In the genomic region with DNA sequence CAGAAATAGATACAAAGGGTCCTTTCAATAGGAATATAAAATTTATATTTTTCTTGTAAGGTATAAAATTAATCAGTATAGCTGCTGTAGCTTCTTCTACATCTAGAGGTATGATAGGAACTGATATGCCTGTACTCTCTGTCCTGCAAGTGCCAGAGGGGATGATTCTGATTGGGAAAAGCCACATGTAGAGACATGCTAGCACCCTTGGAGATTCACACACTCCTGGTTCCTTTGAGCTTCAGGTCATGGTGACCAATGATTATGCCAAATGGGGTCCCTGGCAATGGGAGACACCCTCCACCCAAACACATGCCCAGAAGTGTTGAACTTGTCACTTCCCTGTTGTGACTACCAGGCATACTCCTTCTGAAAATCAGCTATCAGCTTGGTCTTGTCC, we compare ENCODE assay signal across 33 cellular contexts. TPM values are rescaled to one million over a fixed set of nuclear protein-coding genes. Genes with fewer than 3 reads are reported as not detected.
"Had no signal": no experiment of that assay in that cellular context is flagged by ENCODE, and none has a peak within 500 bp of the region (broad histone marks: within the 10 kb centered on the region; RNA-seq: fewer than 3 reads in every experiment).

No MANE protein-coding gene starts in this region.

- ATAC-seq: activated CD4-positive, alpha-beta T cell treated with anti-CD3 and anti-CD28 coated beads for 36 hours; activated CD8-positive, alpha-beta memory T cell treated with anti-CD3 and anti-CD28 coated beads, Interleukin-2, amount 10 ng/mL, durations not matched to agents 7 days and 5 days; activated CD8-positive, alpha-beta T cell treated with anti-CD3 and anti-CD28 coated beads, Interleukin-2, amount 10 ng/mL, durations not matched to agents 7 days and 5 days; activated naive CD4-positive, alpha-beta T cell treated with anti-CD3 and anti-CD28 coated beads, Interleukin-2, amount 50 U/mL, for 72 hours; foreskin keratinocyte; T-cell had no signal

- H3K4me3 ChIP-seq: ascending aorta, breast epithelium, coronary artery, dorsolateral prefrontal cortex, esophagus muscularis mucosa, gastroesophageal sphincter had no signal

- H3K36me3 ChIP-seq: ascending aorta, breast epithelium, esophagus muscularis mucosa, gastroesophageal sphincter had no signal

- H3K4me1 ChIP-seq: ascending aorta, breast epithelium had no signal

- H3K9me3 ChIP-seq: ascending aorta, breast epithelium had no signal

- H3K27me3 ChIP-seq: ascending aorta, breast epithelium, esophagus muscularis mucosa, foreskin keratinocyte had no signal

- DNase-seq: activated CD4-positive, alpha-beta memory T cell treated with anti-CD3 and anti-CD28 coated beads for 36 hours; activated CD4-positive, alpha-beta T cell treated with anti-CD3 and anti-CD28 coated beads for 36 hours; activated CD4-positive, alpha-beta T cell treated with anti-CD3 and anti-CD28 coated beads, Interleukin-2, amount 10 ng/mL, durations not matched to agents 24 days and 14 days; activated CD4-positive, CD25-positive, alpha-beta regulatory T cell; activated CD4-positive, CD25-positive, alpha-beta regulatory T cell treated with anti-CD3 and anti-CD28 coated beads, Interleukin-2, amount 50 U/mL, for 72 hours; activated CD8-positive, alpha-beta memory T cell treated with anti-CD3 and anti-CD28 coated beads, Interleukin-2, amount 10 ng/mL, durations not matched to agents 7 days and 5 days; activated CD8-positive, alpha-beta memory T cell treated with anti-CD3 and anti-CD28 coated beads, Interleukin-2, amount 50 U/mL, for 4 hours; activated CD8-positive, alpha-beta T cell treated with anti-CD3 and anti-CD28 coated beads, Interleukin-2, amount 10 ng/mL, durations not matched to agents 7 days and 5 days; activated effector memory CD4-positive, alpha-beta T cell treated with anti-CD3 and anti-CD28 coated beads, Interleukin-2, amount 50 U/mL, for 16 hours; activated naive CD4-positive, alpha-beta T cell treated with anti-CD3 and anti-CD28 coated beads, Interleukin-2, amount 10 ng/mL, durations not matched to agents 7 days and 5 days; activated naive CD8-positive, alpha-beta T cell treated with anti-CD3 and anti-CD28 coated beads, Interleukin-2, amount 10 ng/mL, durations not matched to agents 7 days and 5 days; activated T-cell treated with anti-CD3 and anti-CD28 coated beads, Interleukin-2, amount 50 U/mL, for 1 hour; activated T-cell treated with anti-CD3 and anti-CD28 coated beads, Interleukin-2, amount 50 U/mL, for 48 hours; dorsolateral prefrontal cortex; effector memory CD4-positive, alpha-beta T cell; endodermal cell; erythroblast; SW 1271; T-cell; T1000 had no signal

- H3K27ac ChIP-seq: ascending aorta, breast epithelium, coronary artery, dorsolateral prefrontal cortex, foreskin keratinocyte had no signal

RNA-seq across cellular contexts. Expression of a gene that starts 14.7 kb away (rescaled TPM):
- total RNA-seq: activated CD4-positive, alpha-beta memory T cell treated with anti-CD3 and anti-CD28 coated beads for 36 hours; activated CD4-positive, alpha-beta T cell treated with anti-CD3 and anti-CD28 coated beads for 36 hours; activated CD4-positive, alpha-beta T cell treated with anti-CD3 and anti-CD28 coated beads, Interleukin-2, amount 10 ng/mL, durations not matched to agents 24 days and 14 days; activated CD8-positive, alpha-beta memory T cell treated with anti-CD3 and anti-CD28 coated beads for 36 hours; activated CD8-positive, alpha-beta memory T cell treated with anti-CD3 and anti-CD28 coated beads, Interleukin-2, amount 10 ng/mL, durations not matched to agents 7 days and 5 days; activated CD8-positive, alpha-beta T cell treated with anti-CD3 and anti-CD28 coated beads, Interleukin-2, amount 10 ng/mL, durations not matched to agents 7 days and 5 days; activated naive CD4-positive, alpha-beta T cell treated with anti-CD3 and anti-CD28 coated beads, Interleukin-2, amount 50 U/mL, for 72 hours; activated naive CD8-positive, alpha-beta T cell treated with anti-CD3 and anti-CD28 coated beads, Interleukin-2, amount 10 ng/mL, durations not matched to agents 7 days and 5 days; activated T-helper 1 cell treated with anti-CD3 and anti-CD28 coated beads, Interleukin-12 subunit alpha, Interleukin-12 subunit beta, Interleukin-2, Interleukin-4 antibody, amounts not matched to agents 30 ng/mL and 10 ng/mL and 1 ng/mL, durations not matched to agents 14 hours and 24 hours and 36 hours; activated T-helper 2 cell treated with anti-CD3 and anti-CD28 coated beads, Interferon-gamma antibody, Interleukin-2, Interleukin-4, amounts not matched to agents 10 μg/mL and 5 μg/mL and 100 μg/mL, durations not matched to agents 14 hours and 24 hours and 36 hours; ascending aorta; breast epithelium; cardiac septum; endodermal cell; esophagus muscularis mucosa; foreskin keratinocyte; glomerular endothelial cell; T-cell; T-helper 2 cell treated with Interferon-gamma antibody and Interleukin-4, amounts not matched to agents 100 ng/mL and 5 ng/mL, for 36 hours had no signal
- polyA plus RNA-seq: foreskin keratinocyte had no signal
